In genomic region chr7:121433775-121434174, GRCh38 we compare ENCODE assay signal across 12 cellular contexts.
A peak's percentile ranks its signal among the peaks of the same experiment; 100 is the strongest.
DNase-seq lines count a peak whose midpoint lies in the region; ATAC-seq and TF ChIP-seq lines count a peak whose summit lies in the region.
"Had no signal": no experiment of that assay in that cellular context is flagged by ENCODE, and none has a peak within 500 bp of the region (broad histone marks: within the 10 kb centered on the region; RNA-seq: fewer than 3 reads in every experiment).

No MANE protein-coding gene starts in this region.

- TF ChIP-seq POLR2A in erythroblast (IDR thresholded peaks at IDR 0.05; ENCODE audit: low read length) = no peak

- ATAC-seq in GM18517 (IDR thresholded peaks at IDR 0.05; ENCODE audit: unreplicated experiment) (peak; percentile 79), GM21423 (IDR thresholded peaks at IDR 0.05; ENCODE audit: unreplicated experiment) (peak; percentile 36), HG02885 (IDR thresholded peaks at IDR 0.05; ENCODE audit: poor library complexity, unreplicated experiment) (peak; percentile 68), HG03571 (IDR thresholded peaks at IDR 0.05; ENCODE audit: unreplicated experiment) (peak; percentile 50)
- ATAC-seq: activated CD4-positive, CD25-positive, alpha-beta regulatory T cell treated with anti-CD3 and anti-CD28 coated beads, Interleukin-2, amount 50 U/mL, for 24 hours; foreskin keratinocyte had no signal

- DNase-seq in DMS53 treated with DMSO at 0.1 percent for 48 hours (lab: John Stamatoyannopoulos, UW; ENCODE audit: unreplicated experiment) (no peak), erythroblast (lab: John Stamatoyannopoulos, UW) (no peak)
- no peak for DNase-seq in activated CD4-positive, alpha-beta T cell treated with anti-CD3 and anti-CD28 coated beads, Interleukin-2, amount 50 U/mL, for 48 hours
- DNase-seq in activated CD4-positive, alpha-beta T cell treated with anti-CD3 and anti-CD28 coated beads for 4 hours = no peak
- DNase-seq: foreskin keratinocyte; NCI-H2171 treated with DMSO at 0.1 percent for 48 hours; stimulated activated CD4-positive, alpha-beta T cell treated with anti-CD3 and anti-CD28 coated beads, Interleukin-2, amount 100 ng/mL, for 48 hours had no signal
